28 cellular contexts compared by ENCODE assay signal in the genomic region with DNA sequence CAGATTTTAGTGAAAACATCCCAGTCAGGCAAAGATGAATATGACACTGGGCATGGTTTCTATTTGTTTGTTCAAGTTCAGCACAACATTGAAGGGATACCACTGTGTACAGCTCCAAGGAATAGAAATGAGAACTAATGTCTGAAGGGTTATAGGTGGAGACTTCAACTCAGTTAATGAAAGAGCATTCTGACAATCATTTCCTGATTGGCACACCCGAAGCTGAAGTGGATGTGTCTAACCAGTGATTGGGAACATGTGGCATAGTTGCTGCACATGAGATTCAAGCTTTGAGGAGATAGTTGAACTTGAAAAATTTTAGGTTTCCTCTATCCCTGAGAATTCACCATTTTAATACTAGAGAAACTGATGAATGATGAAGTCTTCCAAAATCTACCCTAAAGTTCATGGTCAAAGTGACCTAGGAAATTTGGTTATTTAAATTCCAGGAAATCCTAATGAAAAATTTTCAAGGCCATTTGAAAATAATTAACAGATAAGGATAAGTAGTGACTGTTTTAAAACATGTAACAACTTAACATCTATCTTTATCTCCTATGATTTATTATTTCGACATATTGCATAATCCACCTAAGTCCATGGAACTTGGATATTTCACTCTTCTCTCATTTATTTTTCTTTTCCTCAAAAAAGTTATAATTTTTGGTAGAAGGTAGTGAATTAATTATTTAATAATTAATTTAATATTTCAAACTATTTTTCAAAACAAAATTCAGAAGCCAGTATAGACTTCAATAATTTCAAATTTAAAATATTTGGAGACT. TPM values are rescaled to one million over a fixed set of nuclear protein-coding genes. Genes with fewer than 3 reads are reported as not detected.
"Had no signal": no experiment of that assay in that cellular context is flagged by ENCODE, and none has a peak within 500 bp of the region (broad histone marks: within the 10 kb centered on the region; RNA-seq: fewer than 3 reads in every experiment).

No MANE protein-coding gene starts in this region.

- H3K27me3 ChIP-seq: breast epithelium had no signal

- H3K4me1 ChIP-seq: adrenal gland, breast epithelium had no signal

- H3K27ac ChIP-seq: adrenal gland, breast epithelium, KMS-11, SK-N-MC, WERI-Rb-1 had no signal

- H3K36me3 ChIP-seq: adrenal gland, breast epithelium, WERI-Rb-1 had no signal

- DNase-seq: activated CD4-positive, alpha-beta T cell treated with anti-CD3 and anti-CD28 coated beads for 36 hours; activated CD4-positive, alpha-beta T cell treated with anti-CD3 and anti-CD28 coated beads, Interleukin-2, amount 50 U/mL, for 1 hour; activated CD8-positive, alpha-beta memory T cell treated with anti-CD3 and anti-CD28 coated beads, Interleukin-2, amount 50 U/mL, for 4 hours; activated CD8-positive, alpha-beta T cell treated with anti-CD3 and anti-CD28 coated beads for 36 hours; activated naive CD4-positive, alpha-beta T cell treated with anti-CD3 and anti-CD28 coated beads, Interleukin-2, amount 50 U/mL, for 16 hours; activated naive CD8-positive, alpha-beta T cell treated with anti-CD3 and anti-CD28 coated beads, Interleukin-2, amount 10 ng/mL, durations not matched to agents 7 days and 5 days; activated T-cell treated with anti-CD3 and anti-CD28 coated beads, Interleukin-2, amount 50 U/mL, for 72 hours; adrenal gland; aorta; NCI-H1092; NCI-H1417; NCI-H1930; NCI-H2171 treated with DMSO at 0.1 percent for 48 hours; NCI-H226; NCI-H526; NCI-H82; NK-92 treated with Interleukin-12 subunit alpha and Interleukin-12 subunit beta, amount 100 ng/mL, for 24 hours; OCI-M1; RPMI8226; T-cell; T-helper 2 cell; T1000; WERI-Rb-1 had no signal

- H3K4me3 ChIP-seq: adrenal gland, breast epithelium, SK-N-MC had no signal

- H3K9me3 ChIP-seq: adrenal gland, breast epithelium had no signal

RNA-seq across cellular contexts. Expression of a gene that starts 38.0 kb away (rescaled TPM):
- total RNA-seq: adrenal gland, breast epithelium, NCI-H460, Right ventricle myocardium inferior had no signal
